3 cellular contexts compared by ENCODE assay signal in the genomic region with DNA sequence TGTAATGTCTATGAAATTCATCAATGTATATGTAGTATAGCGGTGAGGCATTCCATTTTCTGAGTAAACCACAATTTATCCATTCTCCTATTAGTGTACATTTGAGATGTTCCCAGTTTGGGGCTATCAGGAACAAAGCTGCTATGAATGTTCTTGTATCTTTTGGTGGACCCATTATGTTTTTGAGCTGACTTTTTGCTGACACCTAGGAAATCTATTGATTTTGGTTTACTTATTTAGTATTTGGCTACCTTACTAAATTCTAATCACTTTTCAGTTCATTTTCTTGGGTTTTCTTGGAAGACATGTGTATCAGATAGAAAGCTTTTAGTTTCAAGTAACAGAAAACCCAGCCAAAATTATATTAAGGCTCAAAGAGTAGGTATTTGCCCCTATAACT.
TF ChIP-seq lines count a peak whose summit lies in the region.

No MANE protein-coding gene starts in this region.

TF ChIP-seq in A549, 52 proteins besides CTCF, POLR2A, EP300 and RAD21:
- TF ChIP-seq GATA3 (IDR thresholded peaks at IDR 0.05; ENCODE audit: borderline replicate concordance) (no peak), MAFK (IDR thresholded peaks at IDR 0.05; ENCODE audit: partially characterized antibody) (peak; percentile 57), HDAC2 (IDR thresholded peaks at IDR 0.05) (no peak), JUNB (IDR thresholded peaks at IDR 0.05) (no peak)

TF ChIP-seq in IMR-90, 13 proteins besides CTCF, POLR2A, EP300 and RAD21:
- 0 out of 2 replicates have a peak, but pooled peaks have one; percentile 26 for TF ChIP-seq MAFK (IDR thresholded peaks at IDR 0.05; ENCODE audit: low read depth, low read length)
- TF ChIP-seq, protein P1, sequence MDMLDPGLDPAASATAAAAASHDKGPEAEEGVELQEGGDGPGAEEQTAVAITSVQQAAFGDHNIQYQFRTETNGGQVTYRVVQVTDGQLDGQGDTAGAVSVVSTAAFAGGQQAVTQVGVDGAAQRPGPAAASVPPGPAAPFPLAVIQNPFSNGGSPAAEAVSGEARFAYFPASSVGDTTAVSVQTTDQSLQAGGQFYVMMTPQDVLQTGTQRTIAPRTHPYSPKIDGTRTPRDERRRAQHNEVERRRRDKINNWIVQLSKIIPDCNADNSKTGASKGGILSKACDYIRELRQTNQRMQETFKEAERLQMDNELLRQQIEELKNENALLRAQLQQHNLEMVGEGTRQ (IDR thresholded peaks at IDR 0.05; ENCODE audit: low read depth, low read length): no peak
- TF ChIP-seq SMC3 (IDR thresholded peaks at IDR 0.05; ENCODE audit: low read depth, low read length): no peak
- no peak for TF ChIP-seq RCOR1 (IDR thresholded peaks at IDR 0.05; ENCODE audit: insufficient replicate concordance, low read length)
TF ChIP-seq in IMR-90: peak in this region for 1.

TF ChIP-seq in K562, 482 proteins besides CTCF, POLR2A, EP300 and RAD21:
- TF ChIP-seq SMAD4 (CRISPR knock-in tag; conservative IDR thresholded peaks at IDR 0.05) (no peak), SAP30 (IDR thresholded peaks at IDR 0.05; ENCODE audit: borderline replicate concordance, insufficient read depth, low read depth, low read length, poor library complexity, severe bottlenecking) (no peak), ZNF778 (CRISPR knock-in tag; IDR thresholded peaks at IDR 0.05) (no peak), MAFF (IDR thresholded peaks at IDR 0.05; ENCODE audit: low read length) (0 out of 2 replicates have a peak, but pooled peaks have one; percentile 9), KAT8 (IDR thresholded peaks at IDR 0.05; ENCODE audit: low read depth) (no peak), ZNF316 (IDR thresholded peaks at IDR 0.05) (peak; percentile 32; the same call in 1 of the 2 replicates)
- TF ChIP-seq, protein P2, sequence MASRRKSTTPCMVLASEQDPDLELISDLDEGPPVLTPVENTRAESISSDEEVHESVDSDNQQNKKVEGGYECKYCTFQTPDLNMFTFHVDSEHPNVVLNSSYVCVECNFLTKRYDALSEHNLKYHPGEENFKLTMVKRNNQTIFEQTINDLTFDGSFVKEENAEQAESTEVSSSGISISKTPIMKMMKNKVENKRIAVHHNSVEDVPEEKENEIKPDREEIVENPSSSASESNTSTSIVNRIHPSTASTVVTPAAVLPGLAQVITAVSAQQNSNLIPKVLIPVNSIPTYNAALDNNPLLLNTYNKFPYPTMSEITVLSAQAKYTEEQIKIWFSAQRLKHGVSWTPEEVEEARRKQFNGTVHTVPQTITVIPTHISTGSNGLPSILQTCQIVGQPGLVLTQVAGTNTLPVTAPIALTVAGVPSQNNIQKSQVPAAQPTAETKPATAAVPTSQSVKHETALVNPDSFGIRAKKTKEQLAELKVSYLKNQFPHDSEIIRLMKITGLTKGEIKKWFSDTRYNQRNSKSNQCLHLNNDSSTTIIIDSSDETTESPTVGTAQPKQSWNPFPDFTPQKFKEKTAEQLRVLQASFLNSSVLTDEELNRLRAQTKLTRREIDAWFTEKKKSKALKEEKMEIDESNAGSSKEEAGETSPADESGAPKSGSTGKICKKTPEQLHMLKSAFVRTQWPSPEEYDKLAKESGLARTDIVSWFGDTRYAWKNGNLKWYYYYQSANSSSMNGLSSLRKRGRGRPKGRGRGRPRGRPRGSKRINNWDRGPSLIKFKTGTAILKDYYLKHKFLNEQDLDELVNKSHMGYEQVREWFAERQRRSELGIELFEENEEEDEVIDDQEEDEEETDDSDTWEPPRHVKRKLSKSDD (conservative IDR thresholded peaks at IDR 0.05; ENCODE audit: low read length): no peak
TF ChIP-seq in K562: peak in this region for 2.
